In the genomic region with DNA sequence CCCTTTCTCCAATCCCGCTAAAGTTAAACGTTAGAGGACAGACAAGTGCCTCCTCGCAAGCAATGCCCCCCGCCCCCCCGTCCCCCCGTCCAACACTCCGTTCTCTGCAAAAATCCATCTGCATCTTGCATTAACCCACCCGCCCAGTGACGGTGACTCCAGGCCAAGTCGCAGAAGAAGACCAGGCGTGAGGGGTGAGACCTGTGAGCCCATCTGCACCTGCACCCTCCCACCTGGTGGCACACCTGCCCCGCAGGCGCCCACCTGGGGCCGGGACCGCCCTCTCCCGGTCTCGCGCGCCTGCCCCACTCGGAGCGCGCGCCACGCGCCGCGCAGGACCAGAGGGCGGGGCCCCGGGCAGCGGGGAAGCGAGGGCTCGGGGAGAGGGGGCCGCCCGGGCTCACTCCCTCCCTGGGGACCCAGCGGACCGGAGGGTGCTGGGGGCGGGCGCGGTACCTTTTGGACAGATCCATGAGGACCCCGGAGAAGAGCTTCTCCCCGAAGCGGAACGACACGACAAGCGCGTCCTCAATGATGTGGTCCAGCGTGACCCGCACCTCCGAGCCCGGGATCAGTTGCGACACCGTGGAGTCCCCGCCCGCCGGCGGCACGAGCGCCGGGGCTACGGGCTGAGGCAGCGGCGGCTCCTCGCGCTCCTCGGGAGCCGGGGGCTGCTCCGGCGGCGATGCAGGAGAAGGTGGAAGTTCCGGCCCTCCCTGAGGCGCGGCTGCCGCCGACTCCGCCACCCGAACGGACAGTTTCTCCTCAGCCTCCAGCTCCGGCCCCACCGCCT, we compare ENCODE assay signal across 1 cellular context.
A peak's percentile ranks its signal among the peaks of the same experiment; 100 is the strongest.
TF ChIP-seq lines count a peak whose summit lies in the region.

No MANE protein-coding gene starts in this region.

TF ChIP-seq in K562, 482 proteins besides CTCF, POLR2A, EP300 and RAD21 (continues in another document):
- TF ChIP-seq TGIF2 (CRISPR knock-in tag; IDR thresholded peaks at IDR 0.05) (0 out of 2 replicates have a peak, but pooled peaks have one; percentile 59), ZBTB1 (CRISPR knock-in tag; IDR thresholded peaks at IDR 0.05; ENCODE audit: borderline replicate concordance, low read depth) (no peak), CXXC5 (CRISPR knock-in tag; IDR thresholded peaks at IDR 0.05) (peak; percentile 9; the same call in 1 of the 2 replicates), CEBPG (CRISPR knock-in tag; IDR thresholded peaks at IDR 0.05) (peak; percentile 46; the same call in 1 of the 2 replicates), CEBPG (tag; conservative IDR thresholded peaks at IDR 0.05 in 1 of 2, IDR thresholded peaks at IDR 0.05 in 1 of 2) (peak; percentile 73 to 92), SOX6 (IDR thresholded peaks at IDR 0.05) (no peak), RBBP5 (IDR thresholded peaks at IDR 0.05; ENCODE audit: borderline replicate concordance, insufficient read depth, low read length, poor library complexity, severe bottlenecking) (peak; percentile 82), KAT7 (CRISPR knock-in tag; IDR thresholded peaks at IDR 0.05; ENCODE audit: borderline replicate concordance) (0 out of 2 replicates have a peak, but pooled peaks have one; percentile 30), BHLHE40 (IDR thresholded peaks at IDR 0.05; ENCODE audit: low read length) (peak; percentile 63), FUS (optimal IDR thresholded peaks at IDR 0.05; ENCODE audit: low read depth, low read length) (peak; percentile 44), SIN3A (IDR thresholded peaks at IDR 0.05; ENCODE audit: borderline replicate concordance in 2 of 2, control insufficient read depth in 1 of 2, low read depth in 2 of 2, low read length in 2 of 2) (no peak), FIP1L1 (IDR thresholded peaks at IDR 0.05; ENCODE audit: low read depth, low read length, poor library complexity, severe bottlenecking) (peak; percentile 68), NR3C1 (CRISPR knock-in tag; IDR thresholded peaks at IDR 0.05) (0 out of 2 replicates have a peak, but pooled peaks have one; percentile 27), SAFB (IDR thresholded peaks at IDR 0.05; ENCODE audit: borderline replicate concordance, low read depth, low read length) (peak; percentile 83), SMC3 (conservative IDR thresholded peaks at IDR 0.05; ENCODE audit: insufficient read depth, low read depth, low read length) (no peak), ZNF431 (CRISPR knock-in tag; IDR thresholded peaks at IDR 0.05) (peak; percentile 63), NRF1 (conservative IDR thresholded peaks at IDR 0.05 in 1 of 2, IDR thresholded peaks at IDR 0.05 in 1 of 2) (peak in 1 of 2 experiments; percentile 61; a peak in 2 of 4 replicates), HMGN3 (IDR thresholded peaks at IDR 0.05; ENCODE audit: borderline replicate concordance, extremely low read depth, insufficient read length, low read depth, low read length) (peak; percentile 7), RB1 (IDR thresholded peaks at IDR 0.05; ENCODE audit: low read depth) (no peak), BRCA1 (IDR thresholded peaks at IDR 0.05) (no peak), BRCA1 (CRISPR knock-in tag; IDR thresholded peaks at IDR 0.05) (peak; percentile 82; the same call in 1 of the 2 replicates)
- TF ChIP-seq, protein P1, sequence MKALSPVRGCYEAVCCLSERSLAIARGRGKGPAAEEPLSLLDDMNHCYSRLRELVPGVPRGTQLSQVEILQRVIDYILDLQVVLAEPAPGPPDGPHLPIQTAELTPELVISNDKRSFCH (CRISPR knock-in tag; IDR thresholded peaks at IDR 0.05) = no peak
- TF ChIP-seq, protein P1 (tag; IDR thresholded peaks at IDR 0.05) = 0 out of 2 replicates have a peak, but pooled peaks have one; percentile 37
- TF ChIP-seq, protein P2, sequence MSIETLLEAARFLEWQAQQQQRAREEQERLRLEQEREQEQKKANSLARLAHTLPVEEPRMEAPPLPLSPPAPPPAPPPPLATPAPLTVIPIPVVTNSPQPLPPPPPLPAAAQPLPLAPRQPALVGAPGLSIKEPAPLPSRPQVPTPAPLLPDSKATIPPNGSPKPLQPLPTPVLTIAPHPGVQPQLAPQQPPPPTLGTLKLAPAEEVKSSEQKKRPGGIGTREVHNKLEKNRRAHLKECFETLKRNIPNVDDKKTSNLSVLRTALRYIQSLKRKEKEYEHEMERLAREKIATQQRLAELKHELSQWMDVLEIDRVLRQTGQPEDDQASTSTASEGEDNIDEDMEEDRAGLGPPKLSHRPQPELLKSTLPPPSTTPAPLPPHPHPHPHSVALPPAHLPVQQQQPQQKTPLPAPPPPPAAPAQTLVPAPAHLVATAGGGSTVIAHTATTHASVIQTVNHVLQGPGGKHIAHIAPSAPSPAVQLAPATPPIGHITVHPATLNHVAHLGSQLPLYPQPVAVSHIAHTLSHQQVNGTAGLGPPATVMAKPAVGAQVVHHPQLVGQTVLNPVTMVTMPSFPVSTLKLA (conservative IDR thresholded peaks at IDR 0.05) = peak in 1 of 2 experiments; percentile 59; a peak in 1 of 4 replicates
- TF ChIP-seq, protein P3, sequence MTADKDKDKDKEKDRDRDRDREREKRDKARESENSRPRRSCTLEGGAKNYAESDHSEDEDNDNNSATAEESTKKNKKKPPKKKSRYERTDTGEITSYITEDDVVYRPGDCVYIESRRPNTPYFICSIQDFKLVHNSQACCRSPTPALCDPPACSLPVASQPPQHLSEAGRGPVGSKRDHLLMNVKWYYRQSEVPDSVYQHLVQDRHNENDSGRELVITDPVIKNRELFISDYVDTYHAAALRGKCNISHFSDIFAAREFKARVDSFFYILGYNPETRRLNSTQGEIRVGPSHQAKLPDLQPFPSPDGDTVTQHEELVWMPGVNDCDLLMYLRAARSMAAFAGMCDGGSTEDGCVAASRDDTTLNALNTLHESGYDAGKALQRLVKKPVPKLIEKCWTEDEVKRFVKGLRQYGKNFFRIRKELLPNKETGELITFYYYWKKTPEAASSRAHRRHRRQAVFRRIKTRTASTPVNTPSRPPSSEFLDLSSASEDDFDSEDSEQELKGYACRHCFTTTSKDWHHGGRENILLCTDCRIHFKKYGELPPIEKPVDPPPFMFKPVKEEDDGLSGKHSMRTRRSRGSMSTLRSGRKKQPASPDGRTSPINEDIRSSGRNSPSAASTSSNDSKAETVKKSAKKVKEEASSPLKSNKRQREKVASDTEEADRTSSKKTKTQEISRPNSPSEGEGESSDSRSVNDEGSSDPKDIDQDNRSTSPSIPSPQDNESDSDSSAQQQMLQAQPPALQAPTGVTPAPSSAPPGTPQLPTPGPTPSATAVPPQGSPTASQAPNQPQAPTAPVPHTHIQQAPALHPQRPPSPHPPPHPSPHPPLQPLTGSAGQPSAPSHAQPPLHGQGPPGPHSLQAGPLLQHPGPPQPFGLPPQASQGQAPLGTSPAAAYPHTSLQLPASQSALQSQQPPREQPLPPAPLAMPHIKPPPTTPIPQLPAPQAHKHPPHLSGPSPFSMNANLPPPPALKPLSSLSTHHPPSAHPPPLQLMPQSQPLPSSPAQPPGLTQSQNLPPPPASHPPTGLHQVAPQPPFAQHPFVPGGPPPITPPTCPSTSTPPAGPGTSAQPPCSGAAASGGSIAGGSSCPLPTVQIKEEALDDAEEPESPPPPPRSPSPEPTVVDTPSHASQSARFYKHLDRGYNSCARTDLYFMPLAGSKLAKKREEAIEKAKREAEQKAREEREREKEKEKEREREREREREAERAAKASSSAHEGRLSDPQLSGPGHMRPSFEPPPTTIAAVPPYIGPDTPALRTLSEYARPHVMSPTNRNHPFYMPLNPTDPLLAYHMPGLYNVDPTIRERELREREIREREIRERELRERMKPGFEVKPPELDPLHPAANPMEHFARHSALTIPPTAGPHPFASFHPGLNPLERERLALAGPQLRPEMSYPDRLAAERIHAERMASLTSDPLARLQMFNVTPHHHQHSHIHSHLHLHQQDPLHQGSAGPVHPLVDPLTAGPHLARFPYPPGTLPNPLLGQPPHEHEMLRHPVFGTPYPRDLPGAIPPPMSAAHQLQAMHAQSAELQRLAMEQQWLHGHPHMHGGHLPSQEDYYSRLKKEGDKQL (CRISPR knock-in tag; IDR thresholded peaks at IDR 0.05; ENCODE audit: borderline replicate concordance) = no peak
- TF ChIP-seq, protein P4, sequence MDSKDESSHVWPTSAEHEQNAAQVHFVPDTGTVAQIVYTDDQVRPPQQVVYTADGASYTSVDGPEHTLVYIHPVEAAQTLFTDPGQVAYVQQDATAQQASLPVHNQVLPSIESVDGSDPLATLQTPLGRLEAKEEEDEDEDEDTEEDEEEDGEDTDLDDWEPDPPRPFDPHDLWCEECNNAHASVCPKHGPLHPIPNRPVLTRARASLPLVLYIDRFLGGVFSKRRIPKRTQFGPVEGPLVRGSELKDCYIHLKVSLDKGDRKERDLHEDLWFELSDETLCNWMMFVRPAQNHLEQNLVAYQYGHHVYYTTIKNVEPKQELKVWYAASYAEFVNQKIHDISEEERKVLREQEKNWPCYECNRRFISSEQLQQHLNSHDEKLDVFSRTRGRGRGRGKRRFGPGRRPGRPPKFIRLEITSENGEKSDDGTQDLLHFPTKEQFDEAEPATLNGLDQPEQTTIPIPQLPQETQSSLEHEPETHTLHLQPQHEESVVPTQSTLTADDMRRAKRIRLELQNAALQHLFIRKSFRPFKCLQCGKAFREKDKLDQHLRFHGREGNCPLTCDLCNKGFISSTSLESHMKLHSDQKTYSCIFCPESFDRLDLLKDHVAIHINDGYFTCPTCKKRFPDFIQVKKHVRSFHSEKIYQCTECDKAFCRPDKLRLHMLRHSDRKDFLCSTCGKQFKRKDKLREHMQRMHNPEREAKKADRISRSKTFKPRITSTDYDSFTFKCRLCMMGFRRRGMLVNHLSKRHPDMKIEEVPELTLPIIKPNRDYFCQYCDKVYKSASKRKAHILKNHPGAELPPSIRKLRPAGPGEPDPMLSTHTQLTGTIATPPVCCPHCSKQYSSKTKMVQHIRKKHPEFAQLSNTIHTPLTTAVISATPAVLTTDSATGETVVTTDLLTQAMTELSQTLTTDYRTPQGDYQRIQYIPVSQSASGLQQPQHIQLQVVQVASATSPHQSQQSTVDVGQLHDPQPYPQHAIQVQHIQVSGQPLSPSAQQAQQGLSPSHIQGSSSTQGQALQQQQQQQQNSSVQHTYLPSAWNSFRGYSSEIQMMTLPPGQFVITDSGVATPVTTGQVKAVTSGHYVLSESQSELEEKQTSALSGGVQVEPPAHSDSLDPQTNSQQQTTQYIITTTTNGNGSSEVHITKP (IDR thresholded peaks at IDR 0.05; ENCODE audit: partially characterized antibody) = no peak
- TF ChIP-seq, protein P5, sequence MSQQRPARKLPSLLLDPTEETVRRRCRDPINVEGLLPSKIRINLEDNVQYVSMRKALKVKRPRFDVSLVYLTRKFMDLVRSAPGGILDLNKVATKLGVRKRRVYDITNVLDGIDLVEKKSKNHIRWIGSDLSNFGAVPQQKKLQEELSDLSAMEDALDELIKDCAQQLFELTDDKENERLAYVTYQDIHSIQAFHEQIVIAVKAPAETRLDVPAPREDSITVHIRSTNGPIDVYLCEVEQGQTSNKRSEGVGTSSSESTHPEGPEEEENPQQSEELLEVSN (IDR thresholded peaks at IDR 0.05; ENCODE audit: borderline replicate concordance in 1 of 2, extremely low read depth in 1 of 2, insufficient read depth in 1 of 2, insufficient read length in 1 of 2, low read depth in 1 of 2, low read length in 1 of 2, poor library complexity in 1 of 2, severe bottlenecking in 1 of 2) = peak in 1 of 2 experiments; percentile 43
- TF ChIP-seq, protein P6, sequence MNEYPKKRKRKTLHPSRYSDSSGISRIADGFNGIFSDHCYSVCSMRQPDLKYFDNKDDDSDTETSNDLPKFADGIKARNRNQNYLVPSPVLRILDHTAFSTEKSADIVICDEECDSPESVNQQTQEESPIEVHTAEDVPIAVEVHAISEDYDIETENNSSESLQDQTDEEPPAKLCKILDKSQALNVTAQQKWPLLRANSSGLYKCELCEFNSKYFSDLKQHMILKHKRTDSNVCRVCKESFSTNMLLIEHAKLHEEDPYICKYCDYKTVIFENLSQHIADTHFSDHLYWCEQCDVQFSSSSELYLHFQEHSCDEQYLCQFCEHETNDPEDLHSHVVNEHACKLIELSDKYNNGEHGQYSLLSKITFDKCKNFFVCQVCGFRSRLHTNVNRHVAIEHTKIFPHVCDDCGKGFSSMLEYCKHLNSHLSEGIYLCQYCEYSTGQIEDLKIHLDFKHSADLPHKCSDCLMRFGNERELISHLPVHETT (CRISPR knock-in tag; conservative IDR thresholded peaks at IDR 0.05 in 1 of 2, IDR thresholded peaks at IDR 0.05 in 1 of 2) = no peak; a peak in 1 of 4 replicates
- TF ChIP-seq, protein P7, sequence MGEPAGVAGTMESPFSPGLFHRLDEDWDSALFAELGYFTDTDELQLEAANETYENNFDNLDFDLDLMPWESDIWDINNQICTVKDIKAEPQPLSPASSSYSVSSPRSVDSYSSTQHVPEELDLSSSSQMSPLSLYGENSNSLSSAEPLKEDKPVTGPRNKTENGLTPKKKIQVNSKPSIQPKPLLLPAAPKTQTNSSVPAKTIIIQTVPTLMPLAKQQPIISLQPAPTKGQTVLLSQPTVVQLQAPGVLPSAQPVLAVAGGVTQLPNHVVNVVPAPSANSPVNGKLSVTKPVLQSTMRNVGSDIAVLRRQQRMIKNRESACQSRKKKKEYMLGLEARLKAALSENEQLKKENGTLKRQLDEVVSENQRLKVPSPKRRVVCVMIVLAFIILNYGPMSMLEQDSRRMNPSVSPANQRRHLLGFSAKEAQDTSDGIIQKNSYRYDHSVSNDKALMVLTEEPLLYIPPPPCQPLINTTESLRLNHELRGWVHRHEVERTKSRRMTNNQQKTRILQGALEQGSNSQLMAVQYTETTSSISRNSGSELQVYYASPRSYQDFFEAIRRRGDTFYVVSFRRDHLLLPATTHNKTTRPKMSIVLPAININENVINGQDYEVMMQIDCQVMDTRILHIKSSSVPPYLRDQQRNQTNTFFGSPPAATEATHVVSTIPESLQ (CRISPR knock-in tag; IDR thresholded peaks at IDR 0.05) = peak; percentile 15; the same call in 1 of the 2 replicates
- TF ChIP-seq, protein P8, sequence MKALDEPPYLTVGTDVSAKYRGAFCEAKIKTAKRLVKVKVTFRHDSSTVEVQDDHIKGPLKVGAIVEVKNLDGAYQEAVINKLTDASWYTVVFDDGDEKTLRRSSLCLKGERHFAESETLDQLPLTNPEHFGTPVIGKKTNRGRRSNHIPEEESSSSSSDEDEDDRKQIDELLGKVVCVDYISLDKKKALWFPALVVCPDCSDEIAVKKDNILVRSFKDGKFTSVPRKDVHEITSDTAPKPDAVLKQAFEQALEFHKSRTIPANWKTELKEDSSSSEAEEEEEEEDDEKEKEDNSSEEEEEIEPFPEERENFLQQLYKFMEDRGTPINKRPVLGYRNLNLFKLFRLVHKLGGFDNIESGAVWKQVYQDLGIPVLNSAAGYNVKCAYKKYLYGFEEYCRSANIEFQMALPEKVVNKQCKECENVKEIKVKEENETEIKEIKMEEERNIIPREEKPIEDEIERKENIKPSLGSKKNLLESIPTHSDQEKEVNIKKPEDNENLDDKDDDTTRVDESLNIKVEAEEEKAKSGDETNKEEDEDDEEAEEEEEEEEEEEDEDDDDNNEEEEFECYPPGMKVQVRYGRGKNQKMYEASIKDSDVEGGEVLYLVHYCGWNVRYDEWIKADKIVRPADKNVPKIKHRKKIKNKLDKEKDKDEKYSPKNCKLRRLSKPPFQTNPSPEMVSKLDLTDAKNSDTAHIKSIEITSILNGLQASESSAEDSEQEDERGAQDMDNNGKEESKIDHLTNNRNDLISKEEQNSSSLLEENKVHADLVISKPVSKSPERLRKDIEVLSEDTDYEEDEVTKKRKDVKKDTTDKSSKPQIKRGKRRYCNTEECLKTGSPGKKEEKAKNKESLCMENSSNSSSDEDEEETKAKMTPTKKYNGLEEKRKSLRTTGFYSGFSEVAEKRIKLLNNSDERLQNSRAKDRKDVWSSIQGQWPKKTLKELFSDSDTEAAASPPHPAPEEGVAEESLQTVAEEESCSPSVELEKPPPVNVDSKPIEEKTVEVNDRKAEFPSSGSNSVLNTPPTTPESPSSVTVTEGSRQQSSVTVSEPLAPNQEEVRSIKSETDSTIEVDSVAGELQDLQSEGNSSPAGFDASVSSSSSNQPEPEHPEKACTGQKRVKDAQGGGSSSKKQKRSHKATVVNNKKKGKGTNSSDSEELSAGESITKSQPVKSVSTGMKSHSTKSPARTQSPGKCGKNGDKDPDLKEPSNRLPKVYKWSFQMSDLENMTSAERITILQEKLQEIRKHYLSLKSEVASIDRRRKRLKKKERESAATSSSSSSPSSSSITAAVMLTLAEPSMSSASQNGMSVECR (CRISPR knock-in tag; IDR thresholded peaks at IDR 0.05) = peak; percentile 59
